Comparison of ENCODE assay signal across 1 cellular context in the genomic region with DNA sequence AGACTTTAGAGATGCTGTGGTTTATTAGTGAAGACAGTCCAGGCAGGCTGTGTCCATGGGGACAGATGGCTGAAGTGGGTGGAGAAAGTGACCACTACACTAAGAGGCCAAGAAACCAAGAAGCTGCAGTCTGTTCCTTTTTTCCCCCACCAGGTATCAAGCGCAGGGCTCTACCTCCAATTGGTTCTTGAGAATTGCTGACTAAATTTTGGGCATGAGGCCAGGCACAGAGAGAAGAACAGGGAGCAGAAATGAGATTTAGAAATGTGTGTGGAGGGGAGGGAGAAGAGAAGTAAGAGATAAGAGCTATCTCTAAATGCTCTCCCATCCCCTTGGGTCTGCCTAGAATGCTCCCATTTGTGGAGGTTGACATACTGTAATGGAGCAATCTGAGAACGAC.
TF ChIP-seq lines count a peak whose summit lies in the region.

No MANE protein-coding gene starts in this region.

TF ChIP-seq in GM23338, 12 proteins besides CTCF, POLR2A, EP300 and RAD21:
- no peak for TF ChIP-seq ZNF331 (CRISPR knock-in tag; IDR thresholded peaks at IDR 0.05; ENCODE audit: low read depth)
- TF ChIP-seq ZNF114 (CRISPR knock-in tag; IDR thresholded peaks at IDR 0.05) = no peak
- TF ChIP-seq EZH2 (IDR thresholded peaks at IDR 0.05; ENCODE audit: low read depth, unreplicated experiment) = no peak
- TF ChIP-seq, protein P1, sequence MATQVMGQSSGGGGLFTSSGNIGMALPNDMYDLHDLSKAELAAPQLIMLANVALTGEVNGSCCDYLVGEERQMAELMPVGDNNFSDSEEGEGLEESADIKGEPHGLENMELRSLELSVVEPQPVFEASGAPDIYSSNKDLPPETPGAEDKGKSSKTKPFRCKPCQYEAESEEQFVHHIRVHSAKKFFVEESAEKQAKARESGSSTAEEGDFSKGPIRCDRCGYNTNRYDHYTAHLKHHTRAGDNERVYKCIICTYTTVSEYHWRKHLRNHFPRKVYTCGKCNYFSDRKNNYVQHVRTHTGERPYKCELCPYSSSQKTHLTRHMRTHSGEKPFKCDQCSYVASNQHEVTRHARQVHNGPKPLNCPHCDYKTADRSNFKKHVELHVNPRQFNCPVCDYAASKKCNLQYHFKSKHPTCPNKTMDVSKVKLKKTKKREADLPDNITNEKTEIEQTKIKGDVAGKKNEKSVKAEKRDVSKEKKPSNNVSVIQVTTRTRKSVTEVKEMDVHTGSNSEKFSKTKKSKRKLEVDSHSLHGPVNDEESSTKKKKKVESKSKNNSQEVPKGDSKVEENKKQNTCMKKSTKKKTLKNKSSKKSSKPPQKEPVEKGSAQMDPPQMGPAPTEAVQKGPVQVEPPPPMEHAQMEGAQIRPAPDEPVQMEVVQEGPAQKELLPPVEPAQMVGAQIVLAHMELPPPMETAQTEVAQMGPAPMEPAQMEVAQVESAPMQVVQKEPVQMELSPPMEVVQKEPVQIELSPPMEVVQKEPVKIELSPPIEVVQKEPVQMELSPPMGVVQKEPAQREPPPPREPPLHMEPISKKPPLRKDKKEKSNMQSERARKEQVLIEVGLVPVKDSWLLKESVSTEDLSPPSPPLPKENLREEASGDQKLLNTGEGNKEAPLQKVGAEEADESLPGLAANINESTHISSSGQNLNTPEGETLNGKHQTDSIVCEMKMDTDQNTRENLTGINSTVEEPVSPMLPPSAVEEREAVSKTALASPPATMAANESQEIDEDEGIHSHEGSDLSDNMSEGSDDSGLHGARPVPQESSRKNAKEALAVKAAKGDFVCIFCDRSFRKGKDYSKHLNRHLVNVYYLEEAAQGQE (IDR thresholded peaks at IDR 0.05; ENCODE audit: unreplicated experiment) = no peak
- TF ChIP-seq, protein P2, sequence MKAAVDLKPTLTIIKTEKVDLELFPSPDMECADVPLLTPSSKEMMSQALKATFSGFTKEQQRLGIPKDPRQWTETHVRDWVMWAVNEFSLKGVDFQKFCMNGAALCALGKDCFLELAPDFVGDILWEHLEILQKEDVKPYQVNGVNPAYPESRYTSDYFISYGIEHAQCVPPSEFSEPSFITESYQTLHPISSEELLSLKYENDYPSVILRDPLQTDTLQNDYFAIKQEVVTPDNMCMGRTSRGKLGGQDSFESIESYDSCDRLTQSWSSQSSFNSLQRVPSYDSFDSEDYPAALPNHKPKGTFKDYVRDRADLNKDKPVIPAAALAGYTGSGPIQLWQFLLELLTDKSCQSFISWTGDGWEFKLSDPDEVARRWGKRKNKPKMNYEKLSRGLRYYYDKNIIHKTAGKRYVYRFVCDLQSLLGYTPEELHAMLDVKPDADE (IDR thresholded peaks at IDR 0.05) = no peak
- no peak for TF ChIP-seq CREB1 (CRISPR knock-in tag; IDR thresholded peaks at IDR 0.05; ENCODE audit: low read depth)
- TF ChIP-seq STAT1 (IDR thresholded peaks at IDR 0.05; ENCODE audit: unreplicated experiment) = no peak
- no peak for TF ChIP-seq NANOG (IDR thresholded peaks at IDR 0.05; ENCODE audit: borderline replicate concordance)
